Comparison of ENCODE assay signal across 8 cellular contexts in genomic region chr16:3004781-3005284, GRCh38. TPM values are rescaled to one million over a fixed set of nuclear protein-coding genes. Genes with fewer than 3 reads are reported as not detected.
DNase-seq lines count a peak whose midpoint lies in the region; ATAC-seq, FAIRE-seq and TF ChIP-seq lines count a peak whose summit lies in the region.

No MANE protein-coding gene starts in this region.

- no peaks in the 10 kb centered on the region for H3K27me3 ChIP-seq in CD4-positive, alpha-beta memory T cell (ENCODE audit: insufficient read depth, low read length)
- peaks cover 10% of the 10 kb centered on the region for H3K27me3 ChIP-seq in ascending aorta
- H3K27me3 ChIP-seq in mucosa of rectum (ENCODE audit: control insufficient read depth in 2 of 2, insufficient read depth in 2 of 2, low read length in 2 of 2): peaks cover 0 to 6% of the 10 kb centered on the region in 2 donors

- peaks cover 13 to 31% (median 22%) of the 10 kb centered on the region in 4 donors for H3K4me1 Mint-ChIP-seq in CD4-positive, alpha-beta memory T cell

- H3K27ac Mint-ChIP-seq in CD4-positive, alpha-beta memory T cell: peak overlapping the region in 2 of 7 donors; percentile 6 to 35

- POLR2A ChIA-PET in CD4-positive, alpha-beta memory T cell (lab: Charles Lee; ENCODE audit: partially characterized antibody): interaction anchor here (0.8 to 7.6 kb wide), 4 partner anchors 17 to 25 kb away, joined by 4 to 89 read pairs (median 18); partner anchors contain the start of genes HCFC1R1, THOC6 and TNFRSF12A

- no peak overlapping the region for H3K4me3 ChIP-seq in CD4-positive, alpha-beta memory T cell (ENCODE audit: low read length in 2 of 2)
- H3K4me3 ChIP-seq in ascending aorta (peak overlapping the region; percentile 30 to 40), mucosa of rectum (ENCODE audit: low read length in 2 of 2) (peak overlapping the region; percentile 58 to 74)

- intact Hi-C loops in CD4-positive, alpha-beta memory T cell (cut with micrococcal nuclease): no loop called here
- intact Hi-C loops in ascending aorta (cut with DNase I): loop anchor here (1.0 kb wide), 1 partner anchor 15 kb away; the partner anchor contains the start of gene TNFRSF12A

- peaks cover 2% of the 10 kb centered on the region in 2 donors for H3K27me3 Mint-ChIP-seq in CD4-positive, alpha-beta memory T cell

- H3K27ac ChIP-seq in CD4-positive, alpha-beta memory T cell (ENCODE audit: low read depth, low read length): no peak overlapping the region
- H3K27ac ChIP-seq in ascending aorta (no peak overlapping the region), mucosa of rectum (ENCODE audit: low read depth in 2 of 2, low read length in 2 of 2) (peak overlapping the region; percentile 81 to 90)

- H3K9me3 Mint-ChIP-seq in CD4-positive, alpha-beta memory T cell: no peaks in the 10 kb centered on the region

- in situ Hi-C loops in GM13977 (cut with MboI; ENCODE audit: low pct_unique_long_range_greater_than_20kb, low sequenced_read_pairs, unreplicated experiment): no loop called here

- H3K4me3 Mint-ChIP-seq in CD4-positive, alpha-beta memory T cell: peak overlapping the region; percentile 46 to 85 (median 60)

- no peak for FAIRE-seq in HTR-8/SVneo (lab: Jason Lieb, UNC)

- no peaks in the 10 kb centered on the region for H3K36me3 ChIP-seq in CD4-positive, alpha-beta memory T cell (ENCODE audit: insufficient read depth, low read length)
- H3K36me3 ChIP-seq in ascending aorta (no peaks in the 10 kb centered on the region), mucosa of rectum (ENCODE audit: control insufficient read depth in 2 of 2, insufficient read depth in 2 of 2, low read length in 2 of 2) (no peaks in the 10 kb centered on the region)

- CTCF ChIA-PET in CD4-positive, alpha-beta memory T cell (lab: Charles Lee; ENCODE audit: partially characterized antibody): interaction anchor here (0.8 to 14.2 kb wide), 6 partner anchors 9 to 125 kb away, joined by 3 to 444 read pairs (median 3); partner anchors contain the start of genes CLDN6, HCFC1R1, THOC6 and TNFRSF12A

- no peaks in the 10 kb centered on the region for H3K9me3 ChIP-seq in CD4-positive, alpha-beta memory T cell (ENCODE audit: control insufficient read depth in 1 of 2, low read length in 2 of 2)
- no peaks in the 10 kb centered on the region for H3K9me3 ChIP-seq in ascending aorta
- H3K9me3 ChIP-seq in mucosa of rectum (ENCODE audit: control insufficient read depth in 2 of 2, low read length in 2 of 2): no peaks in the 10 kb centered on the region

- ATAC-seq in GM19455 (IDR thresholded peaks at IDR 0.05; ENCODE audit: unreplicated experiment) (no peak), GM19351 (IDR thresholded peaks at IDR 0.05; ENCODE audit: unreplicated experiment) (no peak)

- no peaks in the 10 kb centered on the region for H3K36me3 Mint-ChIP-seq in CD4-positive, alpha-beta memory T cell

- DNase-seq in CD4-positive, alpha-beta memory T cell: no peak
- DNase-seq in HTR-8/SVneo (ENCODE audit: insufficient read length, low spot score) (peak; percentile 28), ascending aorta (ENCODE audit: low spot score in 2 of 2) (no peak), medulla oblongata (ENCODE audit: extremely low spot score) (no peak), GM13977 (ENCODE audit: low spot score) (no peak)

- TF ChIP-seq CTCF in ascending aorta (IDR thresholded peaks at IDR 0.05) (no peak), GM13977 (IDR thresholded peaks at IDR 0.05; ENCODE audit: extremely low read depth, insufficient read depth, missing control alignments) (no peak)

- H3K4me1 ChIP-seq in CD4-positive, alpha-beta memory T cell (ENCODE audit: insufficient read depth, low read length): peaks cover 27% of the 10 kb centered on the region
- H3K4me1 ChIP-seq in ascending aorta: peaks cover 0 to 4% of the 10 kb centered on the region in 2 donors
- peaks cover 27 to 34% of the 10 kb centered on the region in 2 donors for H3K4me1 ChIP-seq in mucosa of rectum (ENCODE audit: control insufficient read depth in 2 of 2, insufficient read depth in 2 of 2, low read length in 2 of 2)

- peak overlapping the region; percentile 65 to 74 for H3K9ac ChIP-seq in mucosa of rectum (ENCODE audit: low read depth in 1 of 2, low read length in 2 of 2)

RNA-seq across cellular contexts. Expression of gene CLDN9, which starts 7.9 kb away (rescaled TPM):
- total RNA-seq in CD4-positive, alpha-beta memory T cell: not detected
- not detected for polyA plus RNA-seq in CD4-positive, alpha-beta memory T cell
- total RNA-seq in ascending aorta: not detected

RNA-seq across cellular contexts. Expression of gene CLDN6, which starts 13.2 kb away (rescaled TPM):
- total RNA-seq in CD4-positive, alpha-beta memory T cell: not detected
- not detected for polyA plus RNA-seq in CD4-positive, alpha-beta memory T cell
- total RNA-seq in ascending aorta: not detected

RNA-seq across cellular contexts. Expression of gene TNFRSF12A, which starts 15.3 kb away (rescaled TPM):
- total RNA-seq in CD4-positive, alpha-beta memory T cell: 1 to 10 TPM in 1 of 2 experiments, under 1 TPM in 1; 0.73 to 1.0 TPM
- under 1 TPM; 0.33 to 0.44 TPM for polyA plus RNA-seq in CD4-positive, alpha-beta memory T cell
- 914 TPM for total RNA-seq in ascending aorta

RNA-seq across cellular contexts. Expression of gene HCFC1R1, which starts 18.9 kb away (rescaled TPM):
- total RNA-seq in CD4-positive, alpha-beta memory T cell: 10 to 100 TPM; 16.0 to 18.0 TPM
- polyA plus RNA-seq in CD4-positive, alpha-beta memory T cell: 10 to 100 TPM; 18.5 to 23.8 TPM
- total RNA-seq in ascending aorta: 50.8 TPM

RNA-seq across cellular contexts. Expression of gene THOC6, which starts 19.0 kb away (rescaled TPM):
- total RNA-seq in CD4-positive, alpha-beta memory T cell: 10 to 100 TPM; 18.4 to 22.5 TPM
- 10 to 100 TPM; 41.4 to 48.8 TPM for polyA plus RNA-seq in CD4-positive, alpha-beta memory T cell
- total RNA-seq in ascending aorta: 32.6 TPM

Comparison
In these comparisons a context has a peak if more than half of its experiments do, and no peak if none do; other contexts are left out.
1. H3K27ac ChIP-seq: peak in mucosa of rectum (2 of 2); none in CD4-positive, alpha-beta memory T cell (single experiment) and ascending aorta (0 of 2).
2. H3K4me3 ChIP-seq: peak in ascending aorta (2 of 2) and mucosa of rectum (2 of 2); none in CD4-positive, alpha-beta memory T cell (0 of 2).
3. RNA of gene TNFRSF12A, which starts 15.3 kb away (total RNA-seq): 914 TPM in ascending aorta (single experiment); 0.73 to 1.0 TPM in CD4-positive, alpha-beta memory T cell; every median in the first group is over 100 times any median in the second.